8 cellular contexts compared by ENCODE assay signal in genomic region chr5:94793816-94794198, GRCh38.
DNase-seq lines count a peak whose midpoint lies in the region; ATAC-seq, FAIRE-seq and TF ChIP-seq lines count a peak whose summit lies in the region.

No MANE protein-coding gene starts in this region.

- no peak for TF ChIP-seq CTCF in endothelial cell of umbilical vein (IDR thresholded peaks at IDR 0.05; ENCODE audit: extremely low read depth in 1 of 2, insufficient read depth in 1 of 2, low read depth in 1 of 2, low read length in 2 of 2)

- peak overlapping the region; percentile 63 for H3K27ac ChIP-seq in endothelial cell of umbilical vein (ENCODE audit: insufficient read depth, low read depth, low read length)

- H3K4me3 ChIP-seq in endothelial cell of umbilical vein (replicated peaks in 1 of 3; ENCODE audit: insufficient read depth in 1 of 3, low read depth in 1 of 3, low read length in 3 of 3) = no peak overlapping the region

- FAIRE-seq in endothelial cell of umbilical vein (lab: Jason Lieb, UNC) = peak; percentile 24

- no peak overlapping the region for H3K9ac ChIP-seq in endothelial cell of umbilical vein (replicated peaks; ENCODE audit: extremely low read depth, insufficient read depth, low read length)

- POLR2A ChIA-PET in endothelial cell of umbilical vein (lab: Charles Lee) = no interaction called here

- DNase-seq in ELR (ENCODE audit: low read depth) (peak; percentile 76), HT1080 (ENCODE audit: low read depth) (peak; percentile 50), endothelial cell of umbilical vein (ENCODE audit: low read depth, low spot score) (no peak), ACHN (no peak), inferior parietal cortex (ENCODE audit: extremely low spot score) (no peak)
- no peak for DNase-seq in stimulated activated CD4-positive, alpha-beta T cell treated with anti-CD3 and anti-CD28 coated beads, Interleukin-2, amount 100 ng/mL, for 48 hours
- no peak for DNase-seq in activated effector memory CD4-positive, alpha-beta T cell treated with Interleukin-2 at 50 U/mL for 16 hours

- H3K9me3 ChIP-seq in endothelial cell of umbilical vein (replicated peaks; ENCODE audit: control insufficient read depth, insufficient read depth, low read length) = no peaks in the 10 kb centered on the region

- H3K9me1 ChIP-seq in endothelial cell of umbilical vein (replicated peaks; ENCODE audit: control insufficient read depth, extremely low read depth, insufficient read depth, low read length) = no peaks in the 10 kb centered on the region

- H3K27me3 ChIP-seq in endothelial cell of umbilical vein (ENCODE audit: control insufficient read depth in 2 of 2, insufficient read depth in 2 of 2, low read length in 2 of 2) = no peaks in the 10 kb centered on the region

- CTCF ChIA-PET in endothelial cell of umbilical vein (lab: Charles Lee) = interaction anchor here (0.9 kb wide), 1 partner anchor 56 kb away, joined by 3 read pairs; no protein-coding TSS in a partner anchor

- peaks cover 2 to 10% of the 10 kb centered on the region in 2 experiments for H3K36me3 ChIP-seq in endothelial cell of umbilical vein (ENCODE audit: control insufficient read depth in 2 of 2, extremely low read depth in 1 of 2, insufficient read depth in 2 of 2, low read length in 2 of 2)

- BruUV-seq in endothelial cell of umbilical vein (replicated peaks; lab: Mats Ljungman, UMichigan) = TSS peak; percentile 83

- H2AFZ ChIP-seq in endothelial cell of umbilical vein (ENCODE audit: low read depth, low read length) = no peak overlapping the region

- intact Hi-C loops in endothelial cell of umbilical vein (cut with micrococcal nuclease) = no loop called here

- H3K4me1 ChIP-seq in endothelial cell of umbilical vein (ENCODE audit: control insufficient read depth, extremely low read depth, insufficient read depth, low read length) = peaks cover 7% of the 10 kb centered on the region

- dilution Hi-C loops in endothelial cell of umbilical vein (cut with MboI; ENCODE audit: extremely low pct_ligation_motif_present, low sequenced_read_pairs) = no loop called here

- H3K79me2 ChIP-seq in endothelial cell of umbilical vein (ENCODE audit: control insufficient read depth, insufficient read depth, low read length) = no peaks in the 10 kb centered on the region

- peaks cover 2% of the 10 kb centered on the region for H4K20me1 ChIP-seq in endothelial cell of umbilical vein (replicated peaks; ENCODE audit: control insufficient read depth, extremely low read depth, insufficient read depth, low read length)

- ATAC-seq in GM21515 (IDR thresholded peaks at IDR 0.05; ENCODE audit: unreplicated experiment) = peak; percentile 37

- TF ChIP-seq POLR2A in endothelial cell of umbilical vein (IDR thresholded peaks at IDR 0.05; ENCODE audit: low read depth, low read length) = no peak

- H3K4me2 ChIP-seq in endothelial cell of umbilical vein (ENCODE audit: insufficient read depth, low read length) = no peak overlapping the region

- in situ Hi-C loops in ACHN (cut with HindIII; ENCODE audit: low pct_ligation_motif_present, low pct_unique_long_range_greater_than_20kb, low sequenced_read_pairs) = no loop called here

TF ChIP-seq in endothelial cell of umbilical vein, 7 proteins besides CTCF, POLR2A, EP300 and RAD21:
- TF ChIP-seq JUN (IDR thresholded peaks at IDR 0.05; ENCODE audit: borderline replicate concordance, insufficient read depth, insufficient read length, low read depth) (peak; percentile 27), MAX (IDR thresholded peaks at IDR 0.05; ENCODE audit: insufficient read depth, insufficient read length) (no peak), MYC (IDR thresholded peaks at IDR 0.05; ENCODE audit: low read depth, low read length) (no peak), FOS (IDR thresholded peaks at IDR 0.05; ENCODE audit: borderline replicate concordance, insufficient read depth, low read length) (peak; percentile 62), GATA2 (IDR thresholded peaks at IDR 0.05; ENCODE audit: insufficient read depth, insufficient read length, low read depth, low read length) (no peak)

Comparison
In these comparisons a context has a peak if more than half of its experiments do, and no peak if none do; other contexts are left out.
1. DNase-seq: peak in ELR (single experiment) and HT1080 (single experiment); none in endothelial cell of umbilical vein (single experiment), ACHN (single experiment), stimulated activated CD4-positive, alpha-beta T cell treated with anti-CD3 and anti-CD28 coated beads, Interleukin-2, amount 100 ng/mL, for 48 hours (0 of 2), activated effector memory CD4-positive, alpha-beta T cell treated with Interleukin-2 at 50 U/mL for 16 hours (single experiment) and inferior parietal cortex (single experiment).